ENCODE assay signal across 19 cellular contexts in genomic region chr4:155615054-155615887, GRCh38.
DNase-seq lines count a peak whose midpoint lies in the region; ATAC-seq and TF ChIP-seq lines count a peak whose summit lies in the region.
"Had no signal": no experiment of that assay in that cellular context is flagged by ENCODE, and none has a peak within 500 bp of the region (broad histone marks: within the 10 kb centered on the region; RNA-seq: fewer than 3 reads in every experiment).

No MANE protein-coding gene starts in this region.

- no peak overlapping the region for H3K4me3 Mint-ChIP-seq in nephron
- H3K4me3 Mint-ChIP-seq: activated CD8-positive, alpha-beta T cell treated with anti-CD3 and anti-CD28 coated beads for 36 hours; brain; CD4-positive, alpha-beta T cell; naive thymus-derived CD8-positive, alpha-beta T cell had no signal

- DNase-seq in Kasumi-1 (lab: John Stamatoyannopoulos, UW): peak; percentile 36 to 52
- no peak for DNase-seq in activated T-cell treated with anti-CD3 and anti-CD28 coated beads, Interleukin-2, amount 50 U/mL, for 1 hour
- DNase-seq in NCI-H2107 treated with DMSO at 0.1 percent for 48 hours (lab: John Stamatoyannopoulos, UW; ENCODE audit: unreplicated experiment): no peak
- DNase-seq in stimulated activated CD4-positive, alpha-beta T cell treated with anti-CD3 and anti-CD28 coated beads, Interleukin-12 subunit alpha, Interleukin-12 subunit beta, amount 100 ng/mL, for 4 hours: no peak
- DNase-seq: activated CD8-positive, alpha-beta T cell treated with anti-CD3 and anti-CD28 coated beads for 36 hours; activated effector memory CD4-positive, alpha-beta T cell treated with anti-CD3 and anti-CD28 coated beads, Interleukin-2, amount 50 U/mL, for 16 hours; CD4-positive, alpha-beta T cell; glutamatergic neuron; naive thymus-derived CD8-positive, alpha-beta T cell; NCI-H2029 treated with DMSO at 0.1 percent for 48 hours; retina; SIG-M5; stimulated activated CD4-positive, alpha-beta T cell treated with anti-CD3 and anti-CD28 coated beads, Interleukin-4, amount 100 ng/mL, for 4 hours; stimulated activated naive CD4-positive, alpha-beta T cell treated with Interleukin-2 at 50 U/mL for 16 hours had no signal

- H3K27me3 Mint-ChIP-seq in nephron (ENCODE audit: low read depth): no peaks in the 10 kb centered on the region
- H3K27me3 Mint-ChIP-seq: CD4-positive, alpha-beta T cell had no signal

- no peaks in the 10 kb centered on the region for H3K36me3 Mint-ChIP-seq in nephron (ENCODE audit: low read depth)
- H3K36me3 Mint-ChIP-seq: brain; naive thymus-derived CD8-positive, alpha-beta T cell had no signal

- peak overlapping the region; percentile 5 to 38 (median 31) for H3K27ac Mint-ChIP-seq in nephron
- H3K27ac Mint-ChIP-seq: activated CD8-positive, alpha-beta T cell treated with anti-CD3 and anti-CD28 coated beads for 36 hours; brain; CD4-positive, alpha-beta T cell; naive thymus-derived CD8-positive, alpha-beta T cell had no signal

- TF ChIP-seq CTCF in nephron (IDR thresholded peaks at IDR 0.05; ENCODE audit: unreplicated experiment in 3 of 3): no peak

- H3K4me1 Mint-ChIP-seq in nephron: peaks cover 25% of the 10 kb centered on the region

- ATAC-seq in GM18511 (IDR thresholded peaks at IDR 0.05; ENCODE audit: unreplicated experiment) (peak; percentile 67), GM21390 (IDR thresholded peaks at IDR 0.05; ENCODE audit: unreplicated experiment) (peak; percentile 49), GM18520 (IDR thresholded peaks at IDR 0.05; ENCODE audit: unreplicated experiment) (no peak)
- ATAC-seq: activated CD8-positive, alpha-beta T cell treated with anti-CD3 and anti-CD28 coated beads for 36 hours; naive thymus-derived CD8-positive, alpha-beta T cell had no signal

- H3K9me3 Mint-ChIP-seq in nephron: no peaks in the 10 kb centered on the region
- H3K9me3 Mint-ChIP-seq: activated CD8-positive, alpha-beta T cell treated with anti-CD3 and anti-CD28 coated beads for 36 hours; naive thymus-derived CD8-positive, alpha-beta T cell had no signal

Comparison
In these comparisons a context has a peak if more than half of its experiments do, and no peak if none do; other contexts are left out.
1. DNase-seq: peak in Kasumi-1 (2 of 2); none in activated T-cell treated with anti-CD3 and anti-CD28 coated beads, Interleukin-2, amount 50 U/mL, for 1 hour (single experiment), NCI-H2107 treated with DMSO at 0.1 percent for 48 hours (single experiment) and stimulated activated CD4-positive, alpha-beta T cell treated with anti-CD3 and anti-CD28 coated beads, Interleukin-12 subunit alpha, Interleukin-12 subunit beta, amount 100 ng/mL, for 4 hours (single experiment).